ENCODE assay signal across 1 cellular context in the genomic region with DNA sequence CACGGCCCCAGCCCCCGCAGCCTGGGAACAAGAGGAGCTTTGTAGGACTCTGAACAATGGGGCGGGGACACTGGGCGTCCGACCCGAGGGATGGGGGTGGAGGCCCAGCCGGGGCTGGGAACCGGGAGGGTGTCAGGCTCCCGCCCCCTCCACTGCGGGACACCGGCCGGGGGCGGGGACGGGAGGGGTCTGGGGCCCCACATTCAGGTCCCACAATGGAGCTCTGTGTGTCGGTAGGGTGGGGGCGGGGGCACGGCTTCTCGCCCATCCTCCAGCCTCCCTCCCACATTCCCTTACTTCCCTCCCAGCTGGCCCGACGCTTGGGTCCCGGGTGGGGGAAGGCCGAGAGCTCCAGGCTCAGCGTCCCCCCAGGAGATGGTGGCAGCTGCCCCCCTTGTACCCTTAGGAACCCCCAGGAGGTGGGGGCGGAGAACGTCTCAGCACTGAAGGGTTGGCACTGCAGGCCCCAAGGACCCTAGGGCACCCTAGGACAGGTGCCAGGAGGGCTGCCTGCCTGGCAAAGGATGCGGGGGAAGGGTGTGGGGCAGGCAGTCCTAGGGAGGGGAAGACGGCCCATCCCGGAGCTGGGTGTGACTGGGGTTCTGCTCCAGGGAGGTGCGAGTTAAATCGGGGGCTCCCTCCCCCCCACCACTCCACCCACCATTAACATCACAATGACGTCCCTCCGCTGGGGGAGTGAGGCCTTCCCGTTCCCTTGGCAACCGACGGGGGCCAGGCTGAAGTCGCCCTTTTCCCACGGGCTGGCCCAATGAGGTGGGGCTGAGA.
TF ChIP-seq lines count a peak whose summit lies in the region.

No MANE protein-coding gene starts in this region.

TF ChIP-seq in HepG2, 621 proteins besides CTCF, POLR2A, EP300 and RAD21 (continued from another document and continues in another):
- no peak for TF ChIP-seq ZNF580 (CRISPR knock-in tag; IDR thresholded peaks at IDR 0.05; ENCODE audit: borderline replicate concordance, low read depth)
- TF ChIP-seq ZNF484 (CRISPR knock-in tag; IDR thresholded peaks at IDR 0.05; ENCODE audit: borderline replicate concordance, low read depth), result no peak
- peak; percentile 32; the same call in 1 of the 2 replicates for TF ChIP-seq ZNF317 (CRISPR knock-in tag; IDR thresholded peaks at IDR 0.05)
- no peak for TF ChIP-seq DNMT1 (CRISPR knock-in tag; IDR thresholded peaks at IDR 0.05)
- TF ChIP-seq ZNF709 (CRISPR knock-in tag; IDR thresholded peaks at IDR 0.05), result no peak
- TF ChIP-seq SALL2 (CRISPR knock-in tag; IDR thresholded peaks at IDR 0.05), result peak; percentile 81
- TF ChIP-seq, protein P1, sequence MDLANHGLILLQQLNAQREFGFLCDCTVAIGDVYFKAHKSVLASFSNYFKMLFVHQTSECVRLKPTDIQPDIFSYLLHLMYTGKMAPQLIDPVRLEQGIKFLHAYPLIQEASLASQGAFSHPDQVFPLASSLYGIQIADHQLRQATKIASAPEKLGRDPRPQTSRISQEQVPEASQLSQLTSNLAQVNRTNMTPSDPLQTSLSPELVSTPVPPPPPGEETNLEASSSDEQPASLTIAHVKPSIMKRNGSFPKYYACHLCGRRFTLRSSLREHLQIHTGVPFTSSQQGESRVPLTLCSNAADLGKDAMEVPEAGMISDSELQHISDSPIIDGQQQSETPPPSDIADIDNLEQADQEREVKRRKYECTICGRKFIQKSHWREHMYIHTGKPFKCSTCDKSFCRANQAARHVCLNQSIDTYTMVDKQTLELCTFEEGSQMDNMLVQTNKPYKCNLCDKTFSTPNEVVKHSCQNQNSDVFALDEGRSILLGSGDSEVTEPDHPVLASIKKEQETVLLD (CRISPR knock-in tag; IDR thresholded peaks at IDR 0.05; ENCODE audit: low read depth), result peak; percentile 90
- no peak for TF ChIP-seq NR3C1 (CRISPR knock-in tag; IDR thresholded peaks at IDR 0.05)
- TF ChIP-seq ZNF850 (CRISPR knock-in tag; conservative IDR thresholded peaks at IDR 0.05), result no peak
- no peak for TF ChIP-seq MEF2D (CRISPR knock-in tag; IDR thresholded peaks at IDR 0.05)
- no peak for TF ChIP-seq CC2D1A (CRISPR knock-in tag; IDR thresholded peaks at IDR 0.05)
- TF ChIP-seq, protein P2, sequence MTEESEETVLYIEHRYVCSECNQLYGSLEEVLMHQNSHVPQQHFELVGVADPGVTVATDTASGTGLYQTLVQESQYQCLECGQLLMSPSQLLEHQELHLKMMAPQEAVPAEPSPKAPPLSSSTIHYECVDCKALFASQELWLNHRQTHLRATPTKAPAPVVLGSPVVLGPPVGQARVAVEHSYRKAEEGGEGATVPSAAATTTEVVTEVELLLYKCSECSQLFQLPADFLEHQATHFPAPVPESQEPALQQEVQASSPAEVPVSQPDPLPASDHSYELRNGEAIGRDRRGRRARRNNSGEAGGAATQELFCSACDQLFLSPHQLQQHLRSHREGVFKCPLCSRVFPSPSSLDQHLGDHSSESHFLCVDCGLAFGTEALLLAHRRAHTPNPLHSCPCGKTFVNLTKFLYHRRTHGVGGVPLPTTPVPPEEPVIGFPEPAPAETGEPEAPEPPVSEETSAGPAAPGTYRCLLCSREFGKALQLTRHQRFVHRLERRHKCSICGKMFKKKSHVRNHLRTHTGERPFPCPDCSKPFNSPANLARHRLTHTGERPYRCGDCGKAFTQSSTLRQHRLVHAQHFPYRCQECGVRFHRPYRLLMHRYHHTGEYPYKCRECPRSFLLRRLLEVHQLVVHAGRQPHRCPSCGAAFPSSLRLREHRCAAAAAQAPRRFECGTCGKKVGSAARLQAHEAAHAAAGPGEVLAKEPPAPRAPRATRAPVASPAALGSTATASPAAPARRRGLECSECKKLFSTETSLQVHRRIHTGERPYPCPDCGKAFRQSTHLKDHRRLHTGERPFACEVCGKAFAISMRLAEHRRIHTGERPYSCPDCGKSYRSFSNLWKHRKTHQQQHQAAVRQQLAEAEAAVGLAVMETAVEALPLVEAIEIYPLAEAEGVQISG (CRISPR knock-in tag; IDR thresholded peaks at IDR 0.05), result no peak
- TF ChIP-seq NCOR1 (IDR thresholded peaks at IDR 0.05; ENCODE audit: borderline replicate concordance, low read length), result peak; percentile 41; the same call in 1 of the 2 replicates
- TF ChIP-seq ZNF792 (CRISPR knock-in tag; IDR thresholded peaks at IDR 0.05), result no peak
- TF ChIP-seq DR1 (CRISPR knock-in tag; IDR thresholded peaks at IDR 0.05), result 0 out of 2 replicates have a peak, but pooled peaks have one; percentile 20
- TF ChIP-seq, protein P3, sequence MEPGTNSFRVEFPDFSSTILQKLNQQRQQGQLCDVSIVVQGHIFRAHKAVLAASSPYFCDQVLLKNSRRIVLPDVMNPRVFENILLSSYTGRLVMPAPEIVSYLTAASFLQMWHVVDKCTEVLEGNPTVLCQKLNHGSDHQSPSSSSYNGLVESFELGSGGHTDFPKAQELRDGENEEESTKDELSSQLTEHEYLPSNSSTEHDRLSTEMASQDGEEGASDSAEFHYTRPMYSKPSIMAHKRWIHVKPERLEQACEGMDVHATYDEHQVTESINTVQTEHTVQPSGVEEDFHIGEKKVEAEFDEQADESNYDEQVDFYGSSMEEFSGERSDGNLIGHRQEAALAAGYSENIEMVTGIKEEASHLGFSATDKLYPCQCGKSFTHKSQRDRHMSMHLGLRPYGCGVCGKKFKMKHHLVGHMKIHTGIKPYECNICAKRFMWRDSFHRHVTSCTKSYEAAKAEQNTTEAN (CRISPR knock-in tag; conservative IDR thresholded peaks at IDR 0.05), result no peak
- TF ChIP-seq GMEB2 (CRISPR knock-in tag; IDR thresholded peaks at IDR 0.05; ENCODE audit: low read depth), result no peak
- no peak for TF ChIP-seq ZBTB40 (IDR thresholded peaks at IDR 0.05)
- no peak for TF ChIP-seq ZBTB40 (CRISPR knock-in tag; IDR thresholded peaks at IDR 0.05)
- no peak for TF ChIP-seq CEBPB (IDR thresholded peaks at IDR 0.05; ENCODE audit: borderline replicate concordance, low read depth, low read length)
- TF ChIP-seq, protein P4, sequence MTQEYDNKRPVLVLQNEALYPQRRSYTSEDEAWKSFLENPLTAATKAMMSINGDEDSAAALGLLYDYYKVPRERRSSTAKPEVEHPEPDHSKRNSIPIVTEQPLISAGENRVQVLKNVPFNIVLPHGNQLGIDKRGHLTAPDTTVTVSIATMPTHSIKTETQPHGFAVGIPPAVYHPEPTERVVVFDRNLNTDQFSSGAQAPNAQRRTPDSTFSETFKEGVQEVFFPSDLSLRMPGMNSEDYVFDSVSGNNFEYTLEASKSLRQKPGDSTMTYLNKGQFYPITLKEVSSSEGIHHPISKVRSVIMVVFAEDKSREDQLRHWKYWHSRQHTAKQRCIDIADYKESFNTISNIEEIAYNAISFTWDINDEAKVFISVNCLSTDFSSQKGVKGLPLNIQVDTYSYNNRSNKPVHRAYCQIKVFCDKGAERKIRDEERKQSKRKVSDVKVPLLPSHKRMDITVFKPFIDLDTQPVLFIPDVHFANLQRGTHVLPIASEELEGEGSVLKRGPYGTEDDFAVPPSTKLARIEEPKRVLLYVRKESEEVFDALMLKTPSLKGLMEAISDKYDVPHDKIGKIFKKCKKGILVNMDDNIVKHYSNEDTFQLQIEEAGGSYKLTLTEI (CRISPR knock-in tag; conservative IDR thresholded peaks at IDR 0.05), result no peak
- no peak for TF ChIP-seq ZFP62 (CRISPR knock-in tag; IDR thresholded peaks at IDR 0.05)
- TF ChIP-seq CCDC6 (CRISPR knock-in tag; IDR thresholded peaks at IDR 0.05), result peak; percentile 58; the same call in 1 of the 2 replicates
- TF ChIP-seq ZNF720 (CRISPR knock-in tag; IDR thresholded peaks at IDR 0.05), result no peak
- TF ChIP-seq ZNF569 (CRISPR knock-in tag; IDR thresholded peaks at IDR 0.05; ENCODE audit: borderline replicate concordance), result no peak
- no peak for TF ChIP-seq ZNF329 (CRISPR knock-in tag; IDR thresholded peaks at IDR 0.05; ENCODE audit: low read depth)
- no peak for TF ChIP-seq ZC3H13 (CRISPR knock-in tag; IDR thresholded peaks at IDR 0.05)
- TF ChIP-seq U2AF1 (optimal IDR thresholded peaks at IDR 0.05; ENCODE audit: low read depth, low read length), result no peak
- no peak for TF ChIP-seq NPAS2 (CRISPR knock-in tag; IDR thresholded peaks at IDR 0.05; ENCODE audit: borderline replicate concordance)
- peak; percentile 18; the same call in 1 of the 2 replicates for TF ChIP-seq HIC2 (CRISPR knock-in tag; IDR thresholded peaks at IDR 0.05; ENCODE audit: low read depth)
- peak; percentile 44; the same call in 1 of the 2 replicates for TF ChIP-seq TARDBP (CRISPR knock-in tag; IDR thresholded peaks at IDR 0.05)
- TF ChIP-seq ZNF788 (CRISPR knock-in tag; IDR thresholded peaks at IDR 0.05; ENCODE audit: borderline replicate concordance), result peak; percentile 69; the same call in 1 of the 2 replicates
- no peak for TF ChIP-seq WIZ (CRISPR knock-in tag; IDR thresholded peaks at IDR 0.05)
- no peak for TF ChIP-seq CENPT (CRISPR knock-in tag; IDR thresholded peaks at IDR 0.05; ENCODE audit: low read depth)
- TF ChIP-seq ZNF263 (CRISPR knock-in tag; IDR thresholded peaks at IDR 0.05), result no peak
- TF ChIP-seq GATAD2A (CRISPR knock-in tag; IDR thresholded peaks at IDR 0.05), result peak; percentile 45; the same call in 1 of the 2 replicates
